ENCODE assay signal across 8 cellular contexts in the genomic region with DNA sequence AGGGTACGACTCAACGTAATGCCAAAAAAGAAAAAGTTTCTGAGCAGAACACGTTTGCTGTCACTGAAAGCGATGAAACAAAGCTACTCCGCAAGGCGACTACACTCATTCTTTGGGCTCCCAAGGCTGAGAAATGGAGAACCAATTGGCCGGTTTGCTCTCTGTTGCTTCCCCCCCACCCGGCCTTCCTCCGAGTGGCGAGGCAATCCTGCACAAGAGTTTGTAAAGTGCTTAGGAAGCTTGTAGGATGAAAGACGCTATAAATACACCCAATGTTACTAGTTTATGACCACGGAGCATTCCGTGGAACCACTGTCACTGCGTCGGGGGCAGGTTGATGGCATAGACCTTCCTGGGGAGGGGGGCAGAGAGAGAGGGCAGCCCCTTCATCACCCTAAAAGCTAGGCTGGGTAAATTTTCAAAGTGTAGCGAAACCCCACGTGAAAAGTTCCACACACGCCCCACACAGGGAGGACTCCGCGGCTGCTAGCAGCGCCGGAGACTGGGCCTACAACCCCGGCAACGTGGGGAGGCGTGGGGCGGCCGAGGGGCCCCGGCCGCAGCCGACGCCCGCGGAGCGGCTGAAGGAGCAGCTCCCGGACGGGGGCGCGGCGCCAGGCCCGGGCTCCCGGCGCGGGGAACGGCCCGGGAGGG.
DNase-seq lines count a peak whose midpoint lies in the region; ATAC-seq and TF ChIP-seq lines count a peak whose summit lies in the region.

No MANE protein-coding gene starts in this region.

- peak overlapping the region; percentile 98 for H3K4me2 ChIP-seq in SU-DHL-6 (ENCODE audit: low read depth, low read length, poor library complexity, severe bottlenecking)

- peaks cover 12% of the 10 kb centered on the region for H3K36me3 ChIP-seq in SU-DHL-6 (ENCODE audit: low read length)

- peaks cover 26% of the 10 kb centered on the region for H4K20me1 ChIP-seq in SU-DHL-6 (ENCODE audit: low read depth, low read length)

- H3K27ac ChIP-seq in SU-DHL-6 (ENCODE audit: low read depth, low read length) = peak overlapping the region; percentile 80
- H3K27ac ChIP-seq in layer of hippocampus (ENCODE audit: low read depth, low read length) = peak overlapping the region; percentile 41

- H3K4me3 ChIP-seq in SU-DHL-6 (ENCODE audit: insufficient read depth, low read length, poor library complexity, severe bottlenecking) = peak overlapping the region; percentile 81

- H3K79me2 ChIP-seq in SU-DHL-6 (ENCODE audit: insufficient read depth, low read length) = peaks cover 53% of the 10 kb centered on the region

- no peaks in the 10 kb centered on the region for H3K27me3 ChIP-seq in SU-DHL-6 (ENCODE audit: low read length)
- H3K27me3 ChIP-seq in layer of hippocampus (ENCODE audit: control insufficient read depth, insufficient read depth, low read length) = no peaks in the 10 kb centered on the region

- H2AFZ ChIP-seq in SU-DHL-6 (ENCODE audit: low read depth, low read length, severe bottlenecking) = no peak overlapping the region

- peak overlapping the region; percentile 96 for H3K9ac ChIP-seq in SU-DHL-6 (ENCODE audit: low read length)

- peaks cover 53% of the 10 kb centered on the region for H3F3A ChIP-seq in SU-DHL-6 (ENCODE audit: insufficient read depth)

- no peaks in the 10 kb centered on the region for H3K9me2 ChIP-seq in SU-DHL-6 (replicated peaks; ENCODE audit: insufficient read depth, low read length)

- no peak for TF ChIP-seq CTCF in SU-DHL-6 (IDR thresholded peaks at IDR 0.05; ENCODE audit: insufficient read depth, low read length, poor library complexity, severe bottlenecking)

- H3K9me3 ChIP-seq in SU-DHL-6 (ENCODE audit: insufficient read depth, low read length) = no peaks in the 10 kb centered on the region

- DNase-seq in activated T-cell treated with anti-CD3 and anti-CD28 coated beads for 48 hours (ENCODE audit: low read depth) (peak; percentile 18), activated T-cell treated with anti-CD3 and anti-CD28 coated beads for 4 hours (no peak), cerebellar cortex (ENCODE audit: low spot score) (peak; percentile 37), SHP77 treated with DMSO at 0.1 percent for 48 hours (lab: John Stamatoyannopoulos, UW) (no peak)
- peak in 2 of 3 experiments; percentile 7 to 9 for DNase-seq in stimulated activated CD4-positive, alpha-beta T cell treated with anti-CD3 and anti-CD28 coated beads, TNF-alpha, amount 100 ng/mL, for 24 hours (ENCODE audit: low read depth in 3 of 3)

- ATAC-seq in HG03159 (IDR thresholded peaks at IDR 0.05; ENCODE audit: unreplicated experiment) = peak; percentile 5

Comparison
In these comparisons a context has a peak if more than half of its experiments do, and no peak if none do; other contexts are left out.
1. DNase-seq: peak in activated T-cell treated with anti-CD3 and anti-CD28 coated beads for 48 hours (single experiment), cerebellar cortex (single experiment) and stimulated activated CD4-positive, alpha-beta T cell treated with anti-CD3 and anti-CD28 coated beads, TNF-alpha, amount 100 ng/mL, for 24 hours (2 of 3); none in activated T-cell treated with anti-CD3 and anti-CD28 coated beads for 4 hours (single experiment) and SHP77 treated with DMSO at 0.1 percent for 48 hours (single experiment).